In genomic region chr5:140041492-140042421, GRCh38 we compare ENCODE assay signal across 8 cellular contexts. TPM values are rescaled to one million over a fixed set of nuclear protein-coding genes. Genes with fewer than 3 reads are reported as not detected.
DNase-seq lines count a peak whose midpoint lies in the region; ATAC-seq and TF ChIP-seq lines count a peak whose summit lies in the region.

No MANE protein-coding gene starts in this region.

- H3K27me3 Mint-ChIP-seq in HFFc6 (ENCODE audit: insufficient read depth) (peaks cover 32% of the 10 kb centered on the region), naive B cell (peaks cover 55 to 71% (median 67%) of the 10 kb centered on the region in 3 donors)

- DNase-seq in COLO668 (lab: John Stamatoyannopoulos, UW; ENCODE audit: unreplicated experiment) (peak; percentile 13), HFFc6 (peak; percentile 55), fibroblast of pulmonary artery (ENCODE audit: low read depth) (peak; percentile 41), naive B cell (no peak), KG1 (lab: John Stamatoyannopoulos, UW) (no peak)

- H3K9me3 Mint-ChIP-seq in HFFc6 (no peaks in the 10 kb centered on the region), naive B cell (no peaks in the 10 kb centered on the region)

- H3K4me3 Mint-ChIP-seq in HFFc6 (peak overlapping the region; percentile 86), naive B cell (peak overlapping the region; percentile 61 to 92 (median 80))

- ATAC-seq in naive B cell (ENCODE audit: low read depth in 2 of 2), result no peak
- ATAC-seq in HG02970 (IDR thresholded peaks at IDR 0.05; ENCODE audit: low FRiP score, unreplicated experiment), result no peak
- ATAC-seq in HG03175 (IDR thresholded peaks at IDR 0.05; ENCODE audit: unreplicated experiment), result no peak

- TF ChIP-seq CTCF in HFFc6 (IDR thresholded peaks at IDR 0.05) (no peak), WI38 (IDR thresholded peaks at IDR 0.05; ENCODE audit: low read depth, low read length) (no peak), fibroblast of pulmonary artery (IDR thresholded peaks at IDR 0.05; ENCODE audit: low read length, missing control alignments) (no peak)

- H3K36me3 Mint-ChIP-seq in HFFc6 (ENCODE audit: low read depth) (no peaks in the 10 kb centered on the region), naive B cell (no peaks in the 10 kb centered on the region)

- H3K4me1 Mint-ChIP-seq in HFFc6 (ENCODE audit: low read depth) (peaks cover 33% of the 10 kb centered on the region), naive B cell (peaks cover 18 to 36% (median 21%) of the 10 kb centered on the region in 3 donors)

- no peak overlapping the region for H3K27ac Mint-ChIP-seq in HFFc6
- H3K27ac Mint-ChIP-seq in naive B cell, result peak overlapping the region in 1 of 6 donors; percentile 55

- H3K4me3 ChIP-seq in WI38 (ENCODE audit: low read depth, low read length), result peak overlapping the region; percentile 62
- H3K4me3 ChIP-seq in fibroblast of pulmonary artery (replicated peaks; ENCODE audit: low read depth, low read length), result peak overlapping the region; percentile 54

RNA-seq across cellular contexts. Expression of gene NRG2, which starts 1.3 kb away (rescaled TPM):
- under 1 TPM in 5 of 6 experiments, not detected in 1; 0.11 to 0.35 (median 0.19) TPM for total RNA-seq in HFFc6 (2021; fragmentation: NEBNext Ultra II Directional; extraction: Animal tissue kit (Norgen Biotek cat#: 25700))
- under 1 TPM in 2 of 6 donors, not detected in 4; 0.15 to 0.21 TPM for polyA plus RNA-seq in naive B cell (ENCODE audit: low read depth in 6 of 6)

Comparison
In these comparisons a context has a peak if more than half of its experiments do, and no peak if none do; other contexts are left out.
1. DNase-seq: peak in COLO668 (single experiment), HFFc6 (single experiment) and fibroblast of pulmonary artery (single experiment); none in naive B cell (single experiment) and KG1 (single experiment).